ENCODE assay signal across 11 cellular contexts in genomic region chrX:68995780-68996551, GRCh38.
A peak's percentile ranks its signal among the peaks of the same experiment; 100 is the strongest.
DNase-seq lines count a peak whose midpoint lies in the region; ATAC-seq and TF ChIP-seq lines count a peak whose summit lies in the region.
"Had no signal": no experiment of that assay in that cellular context is flagged by ENCODE, and none has a peak within 500 bp of the region (broad histone marks: within the 10 kb centered on the region; RNA-seq: fewer than 3 reads in every experiment).

No MANE protein-coding gene starts in this region.

- H3K4me3 Mint-ChIP-seq in type B pancreatic cell, result no peak overlapping the region
- H3K4me3 Mint-ChIP-seq in activated naive CD8-positive, alpha-beta T cell treated with anti-CD3 and anti-CD28 coated beads for 36 hours, result no peak overlapping the region

- TF ChIP-seq CTCF in mucosa of descending colon (IDR thresholded peaks at IDR 0.05) (no peak), type B pancreatic cell (conservative IDR thresholded peaks at IDR 0.05) (no peak)

- H3K9me3 Mint-ChIP-seq in type B pancreatic cell, result no peaks in the 10 kb centered on the region
- H3K9me3 Mint-ChIP-seq in activated naive CD8-positive, alpha-beta T cell treated with anti-CD3 and anti-CD28 coated beads for 36 hours, result no peaks in the 10 kb centered on the region

- H3K9ac ChIP-seq in adipocyte (ENCODE audit: low read length), result peak overlapping the region; percentile 28

- ATAC-seq in mucosa of descending colon (peak; percentile 91), GM21367 (IDR thresholded peaks at IDR 0.05; ENCODE audit: unreplicated experiment) (no peak)

- DNase-seq in adipocyte (ENCODE audit: low read depth), result no peak
- peak; percentile 67 for DNase-seq in glomerular visceral epithelial cell (ENCODE audit: extremely low spot score)
- DNase-seq in mucosa of descending colon, result peak; percentile 73 to 77 (median 73)
- peak; percentile 56 for DNase-seq in type B pancreatic cell (ENCODE audit: extremely low spot score, unreplicated experiment)
- DNase-seq in NCI-H82 treated with DMSO at 0.1 percent for 48 hours (lab: John Stamatoyannopoulos, UW; ENCODE audit: unreplicated experiment), result no peak
- DNase-seq in DMS 273 (lab: John Stamatoyannopoulos, UW; ENCODE audit: unreplicated experiment), result no peak
- DNase-seq in activated naive CD8-positive, alpha-beta T cell treated with anti-CD3 and anti-CD28 coated beads for 36 hours, result no peak
- DNase-seq: activated CD4-positive, alpha-beta T cell treated with anti-CD3 and anti-CD28 coated beads, Interleukin-2, amount 50 U/mL, for 48 hours; SHP77; stimulated activated naive CD4-positive, alpha-beta T cell treated with Interleukin-2 at 50 U/mL for 16 hours had no signal

- H3K27me3 Mint-ChIP-seq in type B pancreatic cell, result no peaks in the 10 kb centered on the region
- no peaks in the 10 kb centered on the region for H3K27me3 Mint-ChIP-seq in activated naive CD8-positive, alpha-beta T cell treated with anti-CD3 and anti-CD28 coated beads for 36 hours

- H3K27ac Mint-ChIP-seq in type B pancreatic cell, result peak overlapping the region; percentile 18
- H3K27ac Mint-ChIP-seq in activated naive CD8-positive, alpha-beta T cell treated with anti-CD3 and anti-CD28 coated beads for 36 hours, result no peak overlapping the region

- H3K4me1 Mint-ChIP-seq in type B pancreatic cell (ENCODE audit: unreplicated experiment), result peaks cover 18% of the 10 kb centered on the region
- H3K4me1 Mint-ChIP-seq in activated naive CD8-positive, alpha-beta T cell treated with anti-CD3 and anti-CD28 coated beads for 36 hours, result no peaks in the 10 kb centered on the region

- H3K27me3 ChIP-seq in adipocyte (replicated peaks; ENCODE audit: control insufficient read depth, insufficient read depth, low read length), result peaks cover 26% of the 10 kb centered on the region

- H3K9me3 ChIP-seq in adipocyte (ENCODE audit: control insufficient read depth, low read length), result no peaks in the 10 kb centered on the region
- no peaks in the 10 kb centered on the region for H3K9me3 ChIP-seq in mucosa of descending colon

- H3K36me3 Mint-ChIP-seq in type B pancreatic cell, result no peaks in the 10 kb centered on the region
- H3K36me3 Mint-ChIP-seq in activated naive CD8-positive, alpha-beta T cell treated with anti-CD3 and anti-CD28 coated beads for 36 hours, result no peaks in the 10 kb centered on the region

- peak overlapping the region; percentile 5 for H3K4me3 ChIP-seq in adipocyte (ENCODE audit: low read length)
- H3K4me3 ChIP-seq in mucosa of descending colon, result no peak overlapping the region

- H3K4me1 ChIP-seq in adipocyte (ENCODE audit: control insufficient read depth, insufficient read depth, low read length) (peaks cover 25% of the 10 kb centered on the region), mucosa of descending colon (ENCODE audit: low read depth) (peaks cover 8% of the 10 kb centered on the region)

- intact Hi-C loops in mucosa of descending colon (cut with DNase I, micrococcal nuclease), result loop anchor here in 1 of 2 donors (10.0 kb wide), 1 partner anchor 151 kb away; no protein-coding TSS in a partner anchor

- H3K36me3 ChIP-seq in adipocyte (ENCODE audit: control insufficient read depth, insufficient read depth, low read length, severe bottlenecking) (no peaks in the 10 kb centered on the region), mucosa of descending colon (ENCODE audit: low read depth) (no peaks in the 10 kb centered on the region)

Comparison
In these comparisons a context has a peak if more than half of its experiments do, and no peak if none do; other contexts are left out.
1. DNase-seq: peak in glomerular visceral epithelial cell (single experiment), mucosa of descending colon (3 of 3) and type B pancreatic cell (single experiment); none in adipocyte (single experiment), NCI-H82 treated with DMSO at 0.1 percent for 48 hours (single experiment), DMS 273 (single experiment) and activated naive CD8-positive, alpha-beta T cell treated with anti-CD3 and anti-CD28 coated beads for 36 hours (single experiment).